Comparison of ENCODE assay signal across 1 cellular context in the genomic region with DNA sequence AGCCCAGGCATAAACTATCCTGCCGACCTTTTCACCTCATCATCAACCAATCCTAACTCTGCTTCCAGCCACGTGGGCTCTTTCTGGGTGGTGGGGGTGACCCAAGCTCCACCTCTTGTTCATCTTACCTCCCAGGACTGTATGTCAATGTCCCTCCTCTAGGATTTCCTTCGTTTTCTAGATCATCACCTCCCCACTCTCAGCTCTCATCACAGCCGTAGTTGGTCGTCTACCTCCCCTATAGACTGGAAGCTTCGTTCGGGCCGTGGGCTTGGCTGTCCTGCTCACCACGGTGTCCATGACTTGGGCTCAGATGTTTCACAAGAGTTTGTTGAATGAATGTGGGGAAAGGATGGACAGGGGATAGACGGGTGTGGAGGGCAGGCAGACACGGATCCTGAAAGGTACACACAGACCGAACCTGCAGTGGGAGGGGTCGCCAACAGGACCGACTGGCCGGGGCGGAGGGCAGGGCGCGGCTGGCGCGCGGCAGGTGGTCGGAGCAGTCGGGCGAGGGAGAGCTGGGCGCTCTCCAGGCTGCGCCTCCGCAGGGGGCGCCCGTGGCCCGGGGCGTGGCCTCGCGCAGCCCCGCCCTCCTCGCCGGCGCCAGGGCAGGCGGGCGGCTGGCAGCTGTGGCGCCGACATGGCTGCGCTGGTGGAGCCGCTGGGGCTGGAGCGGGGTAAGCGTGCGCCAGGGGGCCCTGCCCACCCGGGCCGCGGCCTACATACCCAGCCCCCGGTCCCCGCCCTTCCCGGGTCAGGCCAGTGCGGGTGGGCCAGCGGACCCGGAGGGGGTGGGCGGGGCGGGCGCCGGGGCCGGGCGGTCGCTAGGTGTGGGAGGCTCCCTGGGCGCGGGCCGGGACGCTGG.
A peak's percentile ranks its signal among the peaks of the same experiment; 100 is the strongest.
TF ChIP-seq lines count a peak whose summit lies in the region.

A gene with protein sequence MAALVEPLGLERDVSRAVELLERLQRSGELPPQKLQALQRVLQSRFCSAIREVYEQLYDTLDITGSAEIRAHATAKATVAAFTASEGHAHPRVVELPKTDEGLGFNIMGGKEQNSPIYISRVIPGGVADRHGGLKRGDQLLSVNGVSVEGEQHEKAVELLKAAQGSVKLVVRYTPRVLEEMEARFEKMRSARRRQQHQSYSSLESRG (plus strand): TSS at position 609 of the 868 bp plus-strand sequence. CDS start 35 bp downstream, at position 644.

TF ChIP-seq in WTC11, 78 proteins besides CTCF, POLR2A, EP300 and RAD21 (continued from another document and continues in another):
- TF ChIP-seq, protein P1, sequence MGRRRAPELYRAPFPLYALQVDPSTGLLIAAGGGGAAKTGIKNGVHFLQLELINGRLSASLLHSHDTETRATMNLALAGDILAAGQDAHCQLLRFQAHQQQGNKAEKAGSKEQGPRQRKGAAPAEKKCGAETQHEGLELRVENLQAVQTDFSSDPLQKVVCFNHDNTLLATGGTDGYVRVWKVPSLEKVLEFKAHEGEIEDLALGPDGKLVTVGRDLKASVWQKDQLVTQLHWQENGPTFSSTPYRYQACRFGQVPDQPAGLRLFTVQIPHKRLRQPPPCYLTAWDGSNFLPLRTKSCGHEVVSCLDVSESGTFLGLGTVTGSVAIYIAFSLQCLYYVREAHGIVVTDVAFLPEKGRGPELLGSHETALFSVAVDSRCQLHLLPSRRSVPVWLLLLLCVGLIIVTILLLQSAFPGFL (CRISPR knock-in tag; IDR thresholded peaks at IDR 0.05; ENCODE audit: borderline replicate concordance), result no peak
- TF ChIP-seq ZNF396 (CRISPR knock-in tag; IDR thresholded peaks at IDR 0.05; ENCODE audit: borderline replicate concordance), result no peak
- TF ChIP-seq ZNF219 (CRISPR knock-in tag; IDR thresholded peaks at IDR 0.05; ENCODE audit: borderline replicate concordance), result no peak
- TF ChIP-seq FOXJ3 (CRISPR knock-in tag; IDR thresholded peaks at IDR 0.05; ENCODE audit: borderline replicate concordance), result no peak
- no peak for TF ChIP-seq RORB (CRISPR knock-in tag; IDR thresholded peaks at IDR 0.05)
- no peak for TF ChIP-seq ZNF232 (CRISPR knock-in tag; IDR thresholded peaks at IDR 0.05)
- TF ChIP-seq CREB1 (CRISPR knock-in tag; IDR thresholded peaks at IDR 0.05), result no peak
- TF ChIP-seq HMGA2 (CRISPR knock-in tag; IDR thresholded peaks at IDR 0.05), result no peak
- no peak for TF ChIP-seq EMX1 (CRISPR knock-in tag; IDR thresholded peaks at IDR 0.05)
- TF ChIP-seq ESRRA (CRISPR knock-in tag; IDR thresholded peaks at IDR 0.05; ENCODE audit: borderline replicate concordance), result no peak
- no peak for TF ChIP-seq KAT7 (CRISPR knock-in tag; IDR thresholded peaks at IDR 0.05; ENCODE audit: borderline replicate concordance)
- peak; percentile 63 for TF ChIP-seq ZNF423 (CRISPR knock-in tag; IDR thresholded peaks at IDR 0.05)
- TF ChIP-seq, protein P2, sequence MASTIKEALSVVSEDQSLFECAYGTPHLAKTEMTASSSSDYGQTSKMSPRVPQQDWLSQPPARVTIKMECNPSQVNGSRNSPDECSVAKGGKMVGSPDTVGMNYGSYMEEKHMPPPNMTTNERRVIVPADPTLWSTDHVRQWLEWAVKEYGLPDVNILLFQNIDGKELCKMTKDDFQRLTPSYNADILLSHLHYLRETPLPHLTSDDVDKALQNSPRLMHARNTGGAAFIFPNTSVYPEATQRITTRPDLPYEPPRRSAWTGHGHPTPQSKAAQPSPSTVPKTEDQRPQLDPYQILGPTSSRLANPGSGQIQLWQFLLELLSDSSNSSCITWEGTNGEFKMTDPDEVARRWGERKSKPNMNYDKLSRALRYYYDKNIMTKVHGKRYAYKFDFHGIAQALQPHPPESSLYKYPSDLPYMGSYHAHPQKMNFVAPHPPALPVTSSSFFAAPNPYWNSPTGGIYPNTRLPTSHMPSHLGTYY (CRISPR knock-in tag; IDR thresholded peaks at IDR 0.05), result no peak
- TF ChIP-seq SP1 (CRISPR knock-in tag; conservative IDR thresholded peaks at IDR 0.05), result peak; percentile 90
- TF ChIP-seq ZNF138 (CRISPR knock-in tag; conservative IDR thresholded peaks at IDR 0.05), result no peak
- TF ChIP-seq, protein P3, sequence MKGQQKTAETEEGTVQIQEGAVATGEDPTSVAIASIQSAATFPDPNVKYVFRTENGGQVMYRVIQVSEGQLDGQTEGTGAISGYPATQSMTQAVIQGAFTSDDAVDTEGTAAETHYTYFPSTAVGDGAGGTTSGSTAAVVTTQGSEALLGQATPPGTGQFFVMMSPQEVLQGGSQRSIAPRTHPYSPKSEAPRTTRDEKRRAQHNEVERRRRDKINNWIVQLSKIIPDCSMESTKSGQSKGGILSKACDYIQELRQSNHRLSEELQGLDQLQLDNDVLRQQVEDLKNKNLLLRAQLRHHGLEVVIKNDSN (CRISPR knock-in tag; IDR thresholded peaks at IDR 0.05), result peak; percentile 91
- TF ChIP-seq, protein P4, sequence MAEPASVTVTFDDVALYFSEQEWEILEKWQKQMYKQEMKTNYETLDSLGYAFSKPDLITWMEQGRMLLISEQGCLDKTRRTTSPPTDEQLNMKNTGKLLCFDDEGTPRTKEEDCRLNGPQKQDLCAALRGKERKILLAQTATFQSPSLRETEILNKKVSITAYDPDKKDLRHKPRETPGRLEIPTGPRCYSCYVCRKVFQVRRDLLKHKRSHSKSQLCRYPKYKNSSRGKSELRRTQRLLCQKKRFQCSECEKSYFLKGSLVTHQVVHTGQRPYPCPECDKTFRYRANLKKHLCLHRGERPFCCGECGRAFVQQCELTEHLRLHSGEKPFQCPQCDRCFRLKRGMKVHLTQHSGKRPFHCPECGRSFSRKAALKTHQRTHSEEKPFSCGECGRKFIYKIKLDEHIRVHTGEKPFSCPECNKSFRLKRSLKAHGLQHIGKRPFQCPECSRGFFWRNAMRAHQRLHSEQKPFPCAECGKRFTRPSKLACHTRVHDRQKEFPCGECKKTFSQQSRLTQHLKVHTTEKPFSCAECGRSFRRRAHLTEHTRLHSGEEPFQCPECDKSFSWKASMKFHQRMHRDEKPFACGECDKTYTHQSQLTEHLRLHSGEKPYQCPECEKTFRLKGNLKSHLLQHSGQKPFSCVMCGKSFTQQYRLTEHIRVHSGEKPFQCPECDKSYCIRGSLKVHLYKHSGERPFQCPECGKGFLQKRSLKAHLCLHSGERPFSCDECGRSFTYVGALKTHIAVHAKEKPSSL (CRISPR knock-in tag; conservative IDR thresholded peaks at IDR 0.05), result no peak
- TF ChIP-seq FOXP1 (CRISPR knock-in tag; IDR thresholded peaks at IDR 0.05; ENCODE audit: borderline replicate concordance), result peak; percentile 51; the same call in 1 of the 2 replicates
- no peak for TF ChIP-seq RELA (CRISPR knock-in tag; IDR thresholded peaks at IDR 0.05; ENCODE audit: borderline replicate concordance)
- TF ChIP-seq NFE2L1 (CRISPR knock-in tag; IDR thresholded peaks at IDR 0.05), result 0 out of 2 replicates have a peak, but pooled peaks have one; percentile 28
- TF ChIP-seq, protein P5, sequence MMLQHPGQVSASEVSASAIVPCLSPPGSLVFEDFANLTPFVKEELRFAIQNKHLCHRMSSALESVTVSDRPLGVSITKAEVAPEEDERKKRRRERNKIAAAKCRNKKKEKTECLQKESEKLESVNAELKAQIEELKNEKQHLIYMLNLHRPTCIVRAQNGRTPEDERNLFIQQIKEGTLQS (CRISPR knock-in tag; conservative IDR thresholded peaks at IDR 0.05), result no peak
- no peak for TF ChIP-seq GABPB1 (CRISPR knock-in tag; IDR thresholded peaks at IDR 0.05)
- TF ChIP-seq CREM (CRISPR knock-in tag; IDR thresholded peaks at IDR 0.05), result peak; percentile 21; the same call in 1 of the 2 replicates
- no peak for TF ChIP-seq MYBL2 (CRISPR knock-in tag; IDR thresholded peaks at IDR 0.05)
- TF ChIP-seq, protein P6, sequence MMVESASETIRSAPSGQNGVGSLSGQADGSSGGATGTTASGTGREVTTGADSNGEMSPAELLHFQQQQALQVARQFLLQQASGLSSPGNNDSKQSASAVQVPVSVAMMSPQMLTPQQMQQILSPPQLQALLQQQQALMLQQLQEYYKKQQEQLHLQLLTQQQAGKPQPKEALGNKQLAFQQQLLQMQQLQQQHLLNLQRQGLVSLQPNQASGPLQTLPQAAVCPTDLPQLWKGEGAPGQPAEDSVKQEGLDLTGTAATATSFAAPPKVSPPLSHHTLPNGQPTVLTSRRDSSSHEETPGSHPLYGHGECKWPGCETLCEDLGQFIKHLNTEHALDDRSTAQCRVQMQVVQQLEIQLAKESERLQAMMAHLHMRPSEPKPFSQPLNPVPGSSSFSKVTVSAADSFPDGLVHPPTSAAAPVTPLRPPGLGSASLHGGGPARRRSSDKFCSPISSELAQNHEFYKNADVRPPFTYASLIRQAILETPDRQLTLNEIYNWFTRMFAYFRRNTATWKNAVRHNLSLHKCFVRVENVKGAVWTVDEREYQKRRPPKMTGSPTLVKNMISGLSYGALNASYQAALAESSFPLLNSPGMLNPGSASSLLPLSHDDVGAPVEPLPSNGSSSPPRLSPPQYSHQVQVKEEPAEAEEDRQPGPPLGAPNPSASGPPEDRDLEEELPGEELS (CRISPR knock-in tag; IDR thresholded peaks at IDR 0.05), result no peak
- TF ChIP-seq, protein P7, sequence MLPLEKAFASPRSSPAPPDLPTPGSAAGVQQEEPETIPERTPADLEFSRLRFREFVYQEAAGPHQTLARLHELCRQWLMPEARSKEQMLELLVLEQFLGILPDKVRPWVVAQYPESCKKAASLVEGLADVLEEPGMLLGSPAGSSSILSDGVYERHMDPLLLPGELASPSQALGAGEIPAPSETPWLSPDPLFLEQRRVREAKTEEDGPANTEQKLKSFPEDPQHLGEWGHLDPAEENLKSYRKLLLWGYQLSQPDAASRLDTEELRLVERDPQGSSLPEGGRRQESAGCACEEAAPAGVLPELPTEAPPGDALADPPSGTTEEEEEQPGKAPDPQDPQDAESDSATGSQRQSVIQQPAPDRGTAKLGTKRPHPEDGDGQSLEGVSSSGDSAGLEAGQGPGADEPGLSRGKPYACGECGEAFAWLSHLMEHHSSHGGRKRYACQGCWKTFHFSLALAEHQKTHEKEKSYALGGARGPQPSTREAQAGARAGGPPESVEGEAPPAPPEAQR (CRISPR knock-in tag; IDR thresholded peaks at IDR 0.05), result no peak
- TF ChIP-seq, protein P8, sequence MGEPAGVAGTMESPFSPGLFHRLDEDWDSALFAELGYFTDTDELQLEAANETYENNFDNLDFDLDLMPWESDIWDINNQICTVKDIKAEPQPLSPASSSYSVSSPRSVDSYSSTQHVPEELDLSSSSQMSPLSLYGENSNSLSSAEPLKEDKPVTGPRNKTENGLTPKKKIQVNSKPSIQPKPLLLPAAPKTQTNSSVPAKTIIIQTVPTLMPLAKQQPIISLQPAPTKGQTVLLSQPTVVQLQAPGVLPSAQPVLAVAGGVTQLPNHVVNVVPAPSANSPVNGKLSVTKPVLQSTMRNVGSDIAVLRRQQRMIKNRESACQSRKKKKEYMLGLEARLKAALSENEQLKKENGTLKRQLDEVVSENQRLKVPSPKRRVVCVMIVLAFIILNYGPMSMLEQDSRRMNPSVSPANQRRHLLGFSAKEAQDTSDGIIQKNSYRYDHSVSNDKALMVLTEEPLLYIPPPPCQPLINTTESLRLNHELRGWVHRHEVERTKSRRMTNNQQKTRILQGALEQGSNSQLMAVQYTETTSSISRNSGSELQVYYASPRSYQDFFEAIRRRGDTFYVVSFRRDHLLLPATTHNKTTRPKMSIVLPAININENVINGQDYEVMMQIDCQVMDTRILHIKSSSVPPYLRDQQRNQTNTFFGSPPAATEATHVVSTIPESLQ (CRISPR knock-in tag; IDR thresholded peaks at IDR 0.05), result no peak
- TF ChIP-seq, protein P9, sequence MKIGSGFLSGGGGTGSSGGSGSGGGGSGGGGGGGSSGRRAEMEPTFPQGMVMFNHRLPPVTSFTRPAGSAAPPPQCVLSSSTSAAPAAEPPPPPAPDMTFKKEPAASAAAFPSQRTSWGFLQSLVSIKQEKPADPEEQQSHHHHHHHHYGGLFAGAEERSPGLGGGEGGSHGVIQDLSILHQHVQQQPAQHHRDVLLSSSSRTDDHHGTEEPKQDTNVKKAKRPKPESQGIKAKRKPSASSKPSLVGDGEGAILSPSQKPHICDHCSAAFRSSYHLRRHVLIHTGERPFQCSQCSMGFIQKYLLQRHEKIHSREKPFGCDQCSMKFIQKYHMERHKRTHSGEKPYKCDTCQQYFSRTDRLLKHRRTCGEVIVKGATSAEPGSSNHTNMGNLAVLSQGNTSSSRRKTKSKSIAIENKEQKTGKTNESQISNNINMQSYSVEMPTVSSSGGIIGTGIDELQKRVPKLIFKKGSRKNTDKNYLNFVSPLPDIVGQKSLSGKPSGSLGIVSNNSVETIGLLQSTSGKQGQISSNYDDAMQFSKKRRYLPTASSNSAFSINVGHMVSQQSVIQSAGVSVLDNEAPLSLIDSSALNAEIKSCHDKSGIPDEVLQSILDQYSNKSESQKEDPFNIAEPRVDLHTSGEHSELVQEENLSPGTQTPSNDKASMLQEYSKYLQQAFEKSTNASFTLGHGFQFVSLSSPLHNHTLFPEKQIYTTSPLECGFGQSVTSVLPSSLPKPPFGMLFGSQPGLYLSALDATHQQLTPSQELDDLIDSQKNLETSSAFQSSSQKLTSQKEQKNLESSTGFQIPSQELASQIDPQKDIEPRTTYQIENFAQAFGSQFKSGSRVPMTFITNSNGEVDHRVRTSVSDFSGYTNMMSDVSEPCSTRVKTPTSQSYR (CRISPR knock-in tag; IDR thresholded peaks at IDR 0.05), result no peak
- TF ChIP-seq MXD4 (CRISPR knock-in tag; IDR thresholded peaks at IDR 0.05; ENCODE audit: borderline replicate concordance), result no peak
- TF ChIP-seq, protein P10, sequence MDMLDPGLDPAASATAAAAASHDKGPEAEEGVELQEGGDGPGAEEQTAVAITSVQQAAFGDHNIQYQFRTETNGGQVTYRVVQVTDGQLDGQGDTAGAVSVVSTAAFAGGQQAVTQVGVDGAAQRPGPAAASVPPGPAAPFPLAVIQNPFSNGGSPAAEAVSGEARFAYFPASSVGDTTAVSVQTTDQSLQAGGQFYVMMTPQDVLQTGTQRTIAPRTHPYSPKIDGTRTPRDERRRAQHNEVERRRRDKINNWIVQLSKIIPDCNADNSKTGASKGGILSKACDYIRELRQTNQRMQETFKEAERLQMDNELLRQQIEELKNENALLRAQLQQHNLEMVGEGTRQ (CRISPR knock-in tag; IDR thresholded peaks at IDR 0.05), result peak; percentile 89
- TF ChIP-seq, protein P11, sequence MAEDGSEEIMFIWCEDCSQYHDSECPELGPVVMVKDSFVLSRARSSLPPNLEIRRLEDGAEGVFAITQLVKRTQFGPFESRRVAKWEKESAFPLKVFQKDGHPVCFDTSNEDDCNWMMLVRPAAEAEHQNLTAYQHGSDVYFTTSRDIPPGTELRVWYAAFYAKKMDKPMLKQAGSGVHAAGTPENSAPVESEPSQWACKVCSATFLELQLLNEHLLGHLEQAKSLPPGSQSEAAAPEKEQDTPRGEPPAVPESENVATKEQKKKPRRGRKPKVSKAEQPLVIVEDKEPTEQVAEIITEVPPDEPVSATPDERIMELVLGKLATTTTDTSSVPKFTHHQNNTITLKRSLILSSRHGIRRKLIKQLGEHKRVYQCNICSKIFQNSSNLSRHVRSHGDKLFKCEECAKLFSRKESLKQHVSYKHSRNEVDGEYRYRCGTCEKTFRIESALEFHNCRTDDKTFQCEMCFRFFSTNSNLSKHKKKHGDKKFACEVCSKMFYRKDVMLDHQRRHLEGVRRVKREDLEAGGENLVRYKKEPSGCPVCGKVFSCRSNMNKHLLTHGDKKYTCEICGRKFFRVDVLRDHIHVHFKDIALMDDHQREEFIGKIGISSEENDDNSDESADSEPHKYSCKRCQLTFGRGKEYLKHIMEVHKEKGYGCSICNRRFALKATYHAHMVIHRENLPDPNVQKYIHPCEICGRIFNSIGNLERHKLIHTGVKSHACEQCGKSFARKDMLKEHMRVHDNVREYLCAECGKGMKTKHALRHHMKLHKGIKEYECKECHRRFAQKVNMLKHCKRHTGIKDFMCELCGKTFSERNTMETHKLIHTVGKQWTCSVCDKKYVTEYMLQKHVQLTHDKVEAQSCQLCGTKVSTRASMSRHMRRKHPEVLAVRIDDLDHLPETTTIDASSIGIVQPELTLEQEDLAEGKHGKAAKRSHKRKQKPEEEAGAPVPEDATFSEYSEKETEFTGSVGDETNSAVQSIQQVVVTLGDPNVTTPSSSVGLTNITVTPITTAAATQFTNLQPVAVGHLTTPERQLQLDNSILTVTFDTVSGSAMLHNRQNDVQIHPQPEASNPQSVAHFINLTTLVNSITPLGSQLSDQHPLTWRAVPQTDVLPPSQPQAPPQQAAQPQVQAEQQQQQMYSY (CRISPR knock-in tag; IDR thresholded peaks at IDR 0.05), result no peak
- TF ChIP-seq TEAD1 (CRISPR knock-in tag; IDR thresholded peaks at IDR 0.05), result peak; percentile 31; the same call in 1 of the 2 replicates
- TF ChIP-seq TP53 (CRISPR knock-in tag; IDR thresholded peaks at IDR 0.05), result no peak
- TF ChIP-seq NFATC4 (CRISPR knock-in tag; IDR thresholded peaks at IDR 0.05), result no peak
